In the genomic region with DNA sequence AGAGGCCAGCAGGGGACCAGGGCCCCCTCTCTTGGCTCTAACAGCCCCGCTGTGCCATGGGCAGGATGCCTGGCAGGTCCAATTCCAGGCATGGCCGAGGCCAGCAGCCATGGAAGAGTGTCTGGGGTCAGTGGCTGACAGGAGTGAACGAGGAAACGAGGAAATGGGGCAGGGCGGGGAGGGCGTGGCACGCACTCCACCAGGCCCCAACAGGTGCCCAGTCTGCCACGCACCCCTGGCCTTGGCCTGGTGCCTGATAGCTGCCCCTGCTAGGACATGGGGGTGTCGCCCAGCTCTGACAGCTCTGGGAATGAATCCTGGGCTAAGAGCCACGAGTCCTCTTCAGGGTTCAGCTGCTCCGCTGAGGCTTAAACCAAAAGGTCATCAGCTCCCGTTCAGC, we compare ENCODE assay signal across 1 cellular context.
TF ChIP-seq lines count a peak whose summit lies in the region.

No MANE protein-coding gene starts in this region.

TF ChIP-seq in HepG2, 621 proteins besides CTCF, POLR2A, EP300 and RAD21:
- 0 out of 2 replicates have a peak, but pooled peaks have one; percentile 11 for TF ChIP-seq SAP130 (CRISPR knock-in tag; IDR thresholded peaks at IDR 0.05; ENCODE audit: low read depth)
- no peak for TF ChIP-seq ZNF317 (CRISPR knock-in tag; IDR thresholded peaks at IDR 0.05)
